Comparison of ENCODE assay signal across 13 cellular contexts in genomic region chr6:24822646-24823045, GRCh38. TPM values are rescaled to one million over a fixed set of nuclear protein-coding genes. Genes with fewer than 3 reads are reported as not detected.
DNase-seq lines count a peak whose midpoint lies in the region; ATAC-seq and TF ChIP-seq lines count a peak whose summit lies in the region.
"Not testable (repeated sequence)": the region's sequence is repeated elsewhere in the genome, so short reads cannot be mapped to it uniquely, and the experiment has no call there.
"Had no signal": no experiment of that assay in that cellular context is flagged by ENCODE, and none has a peak within 500 bp of the region (broad histone marks: within the 10 kb centered on the region; RNA-seq: fewer than 3 reads in every experiment).

No MANE protein-coding gene starts in this region.

- not testable (repeated sequence) for H4K5ac ChIP-seq in IMR-90 (ENCODE audit: low read depth, low read length)

- not testable (repeated sequence) for H3K9ac ChIP-seq in IMR-90 (ENCODE audit: low read depth, low read length)

- CTCF ChIA-PET in IMR-90 (lab: Yijun Ruan, JAX) = interaction anchor here (0.6 kb wide), 1 partner anchor 329 kb away, joined by 3 read pairs; no protein-coding TSS in a partner anchor
- CTCF ChIA-PET in activated naive CD4-positive, alpha-beta T cell treated with anti-CD3 and anti-CD28 coated beads for 36 hours (lab: Charles Lee) = interaction anchor here (2.2 kb wide), 1 partner anchor 195 kb away, joined by 5 read pairs; no protein-coding TSS in a partner anchor

- not testable (repeated sequence) for TF ChIP-seq RAD21 in IMR-90 (IDR thresholded peaks at IDR 0.05; ENCODE audit: low read length)

- H4K8ac ChIP-seq in IMR-90 (ENCODE audit: low read depth in 2 of 2, low read length in 2 of 2) = not testable (repeated sequence)

- H3K4me1 ChIP-seq in IMR-90 (ENCODE audit: control insufficient read depth, insufficient read depth, low read length) = not testable (repeated sequence)

- whole genome bisulfite sequencing in IMR-90 (ENCODE audit: extremely low coverage in 2 of 2, insufficient read length in 1 of 2), 2 experiments = no CpG with 5 or more reads among the region's 7 CpGs

- not testable (repeated sequence) for H3K9me1 ChIP-seq in IMR-90 (ENCODE audit: insufficient read depth, low read length)

- peak; percentile 86 for ATAC-seq in IMR-90 (ENCODE audit: low read depth)
- not testable (repeated sequence) for ATAC-seq in natural killer cell

- H2AFZ ChIP-seq in IMR-90 (replicated peaks; ENCODE audit: low read length, poor library complexity) = not testable (repeated sequence)

- in situ Hi-C loops in IMR-90 (cut with MboI; ENCODE audit: low sequenced_read_pairs); brain microvascular endothelial cell (cut with HindIII; ENCODE audit: low pct_ligation_motif_present, low sequenced_read_pairs): not testable (repeated sequence)

- H3K9me3 ChIP-seq in IMR-90 (ENCODE audit: control insufficient read depth, insufficient read depth, low read length) = not testable (repeated sequence)

- H3K27ac ChIP-seq in IMR-90 (ENCODE audit: insufficient read depth, low read length); brain microvascular endothelial cell: not testable (repeated sequence)

- H2BK120ac ChIP-seq in IMR-90 (ENCODE audit: low read depth, low read length) = not testable (repeated sequence)

- not testable (repeated sequence) for BruUV-seq in IMR-90 (replicated peaks; lab: Mats Ljungman, UMichigan)

- H2AK5ac ChIP-seq in IMR-90 (ENCODE audit: low read depth, low read length) = not testable (repeated sequence)

- H3K4ac ChIP-seq in IMR-90 (ENCODE audit: low read depth, low read length) = not testable (repeated sequence)

- dilution Hi-C loops in IMR-90 (cut with HindIII; ENCODE audit: low sequenced_read_pairs, unreplicated experiment) = not testable (repeated sequence)

- not testable (repeated sequence) for TF ChIP-seq POLR2A in IMR-90 (IDR thresholded peaks at IDR 0.05; ENCODE audit: low read depth, low read length)

- H3K56ac ChIP-seq in IMR-90 (ENCODE audit: extremely low read depth, insufficient read depth, low read length) = not testable (repeated sequence)

- not testable (repeated sequence) for H2BK15ac ChIP-seq in IMR-90 (ENCODE audit: low read depth, low read length)

- not testable (repeated sequence) for H2AK9ac ChIP-seq in IMR-90 (replicated peaks; ENCODE audit: low read depth, low read length, poor library complexity)

- H3K79me1 ChIP-seq in IMR-90 (ENCODE audit: low read depth in 1 of 2, low read length in 2 of 2) = not testable (repeated sequence)

- H3K27ac Mint-ChIP-seq in activated naive CD4-positive, alpha-beta T cell treated with anti-CD3 and anti-CD28 coated beads for 36 hours = peak overlapping the region; percentile 68
- H3K27ac Mint-ChIP-seq in natural killer cell = peak overlapping the region; percentile 51 to 61

- DNase-seq in EH (ENCODE audit: low read depth) = peak; percentile 28
- peak; percentile 68 for DNase-seq in IMR-90
- DNase-seq in RKO (ENCODE audit: low spot score) = peak; percentile 42
- DNase-seq in activated naive CD4-positive, alpha-beta T cell treated with anti-CD3 and anti-CD28 coated beads for 36 hours; natural killer cell: not testable (repeated sequence)
- peak; percentile 11 for DNase-seq in brain microvascular endothelial cell
- peak; percentile 42 for DNase-seq in fibroblast of mammary gland (ENCODE audit: low read depth)

- H3K27me3 ChIP-seq in IMR-90 (ENCODE audit: control insufficient read depth, insufficient read depth, low read length); brain microvascular endothelial cell (replicated peaks): not testable (repeated sequence)

- not testable (repeated sequence) for H3K27me3 Mint-ChIP-seq in activated naive CD4-positive, alpha-beta T cell treated with anti-CD3 and anti-CD28 coated beads for 36 hours (ENCODE audit: low read depth); natural killer cell (ENCODE audit: low read depth in 2 of 2)

- H3K4me1 Mint-ChIP-seq in activated naive CD4-positive, alpha-beta T cell treated with anti-CD3 and anti-CD28 coated beads for 36 hours (ENCODE audit: low read depth) = peaks cover 11% of the 10 kb centered on the region
- H3K4me1 Mint-ChIP-seq in natural killer cell = peaks cover 28 to 31% of the 10 kb centered on the region in 2 donors

- H3K18ac ChIP-seq in IMR-90 (ENCODE audit: low read depth, low read length) = not testable (repeated sequence)

- intact Hi-C loops in IMR-90 (cut with micrococcal nuclease); activated naive CD4-positive, alpha-beta T cell treated with anti-CD3 and anti-CD28 coated beads for 36 hours (cut with micrococcal nuclease); natural killer cell (cut with micrococcal nuclease): not testable (repeated sequence)

- H3K4me2 ChIP-seq in IMR-90 (ENCODE audit: low read depth, low read length) = not testable (repeated sequence)

- H4K91ac ChIP-seq in IMR-90 (ENCODE audit: insufficient read depth, low read depth, low read length) = not testable (repeated sequence)

- H2BK20ac ChIP-seq in IMR-90 (ENCODE audit: low read depth, low read length) = not testable (repeated sequence)

- H3K4me3 Mint-ChIP-seq in activated naive CD4-positive, alpha-beta T cell treated with anti-CD3 and anti-CD28 coated beads for 36 hours; natural killer cell: not testable (repeated sequence)

- POLR2A ChIA-PET in IMR-90 (lab: Charles Lee; ENCODE audit: unreplicated experiment) = not testable (repeated sequence)

- H3K23ac ChIP-seq in IMR-90 (ENCODE audit: low read depth, low read length) = not testable (repeated sequence)

- not testable (repeated sequence) for H4K20me1 ChIP-seq in IMR-90 (ENCODE audit: insufficient read depth, low read length)

- peaks cover 21% of the 10 kb centered on the region for H3K36me3 Mint-ChIP-seq in activated naive CD4-positive, alpha-beta T cell treated with anti-CD3 and anti-CD28 coated beads for 36 hours (ENCODE audit: low read depth)
- not testable (repeated sequence) for H3K36me3 Mint-ChIP-seq in natural killer cell

- TF ChIP-seq CTCF in IMR-90 (conservative IDR thresholded peaks at IDR 0.05; ENCODE audit: low read depth, low read length); brain microvascular endothelial cell (IDR thresholded peaks at IDR 0.05; ENCODE audit: low read depth, low read length, missing control alignments); fibroblast of mammary gland (conservative IDR thresholded peaks at IDR 0.05; ENCODE audit: control insufficient read depth, insufficient read depth, low read depth, low read length); natural killer cell (IDR thresholded peaks at IDR 0.05): not testable (repeated sequence)

- H3K9me3 Mint-ChIP-seq in activated naive CD4-positive, alpha-beta T cell treated with anti-CD3 and anti-CD28 coated beads for 36 hours; natural killer cell: not testable (repeated sequence)

- H3K36me3 ChIP-seq in IMR-90 (ENCODE audit: control insufficient read depth, insufficient read depth, low read length); brain microvascular endothelial cell (replicated peaks): not testable (repeated sequence)

- not testable (repeated sequence) for H2BK5ac ChIP-seq in IMR-90 (ENCODE audit: low read depth, low read length, poor library complexity, severe bottlenecking)

- H3K14ac ChIP-seq in IMR-90 (replicated peaks; ENCODE audit: low read depth, low read length) = not testable (repeated sequence)

- H3K4me3 ChIP-seq in IMR-90 (ENCODE audit: insufficient read depth, low read depth, low read length); brain microvascular endothelial cell (ENCODE audit: low read depth, low read length); fibroblast of mammary gland (ENCODE audit: control insufficient read depth, low read depth, low read length): not testable (repeated sequence)

TF ChIP-seq in IMR-90, 13 proteins besides CTCF, POLR2A, EP300 and RAD21:
- peak; percentile 79 for TF ChIP-seq CEBPB (IDR thresholded peaks at IDR 0.05; ENCODE audit: low read depth, low read length)
- TF ChIP-seq BHLHE40 (IDR thresholded peaks at IDR 0.05; ENCODE audit: low read depth, low read length) = peak; percentile 39; the same call in 1 of the 2 replicates

RNA-seq across cellular contexts. Expression of gene ARMH2, which starts 23.9 kb away (rescaled TPM):
- total RNA-seq in IMR-90 (2012; rRNA removed) (not detected in 2 replicates), natural killer cell (1 to 10 TPM in 2 of 3 donors, under 1 TPM in 1; 0.68 to 3.0 (median 1.2) TPM)
- not detected in 2 replicates for polyA plus RNA-seq in IMR-90 (2012; rRNA removed)
- not detected in 2 replicates for polyA plus RNA-seq in IMR-90 (2012; cell fraction: cytosol; rRNA removed)
- not detected in 2 replicates for polyA plus RNA-seq in IMR-90 (2012; cell fraction: nucleus; rRNA removed; ENCODE audit: low replicate concordance)
- total RNA-seq in activated naive CD4-positive, alpha-beta T cell treated with anti-CD3 and anti-CD28 coated beads for 36 hours = not detected
- total RNA-seq: Caco-2, H9, HT-29, LHCN-M2, OCI-LY7, SK-MEL-5 had no signal

RNA-seq across cellular contexts. Expression of gene GMNN, which starts 47.9 kb away (rescaled TPM):
- total RNA-seq in IMR-90 (2012; rRNA removed) (19.7 and 33.1 TPM in 2 replicates), natural killer cell (10 to 100 TPM; 11.0 to 23.7 (median 17.8) TPM)
- 21.1 and 22.2 TPM in 2 replicates for polyA plus RNA-seq in IMR-90 (2012; rRNA removed)
- polyA plus RNA-seq in IMR-90 (2012; cell fraction: cytosol; rRNA removed) = 9.6 and 10.8 TPM in 2 replicates
- polyA plus RNA-seq in IMR-90 (2012; cell fraction: nucleus; rRNA removed; ENCODE audit: low replicate concordance) = 7.2 and 11.2 TPM in 2 replicates
- 10 to 100 TPM; 84.9 to 85.1 TPM for total RNA-seq in activated naive CD4-positive, alpha-beta T cell treated with anti-CD3 and anti-CD28 coated beads for 36 hours
